Comparison of ENCODE assay signal across 25 cellular contexts in genomic region chr4:37627263-37627662, GRCh38.
"Had no signal": no experiment of that assay in that cellular context is flagged by ENCODE, and none has a peak within 500 bp of the region (broad histone marks: within the 10 kb centered on the region; RNA-seq: fewer than 3 reads in every experiment).

No MANE protein-coding gene starts in this region.

- H3K4me1 Mint-ChIP-seq: activated B cell treated with CpG ODN at 0.5 μM for 24 hours; activated CD4-positive, alpha-beta memory T cell treated with anti-CD3 and anti-CD28 coated beads, Interleukin-2, amount 10 ng/mL, durations not matched to agents 7 days and 5 days; activated CD8-positive, alpha-beta memory T cell treated with anti-CD3 and anti-CD28 coated beads, Interleukin-2, amount 10 ng/mL, durations not matched to agents 7 days and 5 days; stimulated activated naive CD8-positive, alpha-beta T cell treated with anti-CD3 and anti-CD28 coated beads, Interleukin-15, amount 100 ng/mL, for 72 hours had no signal

- H3K4me3 ChIP-seq: breast epithelium, coronary artery, esophagus muscularis mucosa, lower lobe of right lung, suprapubic skin had no signal

- H3K4me3 Mint-ChIP-seq: activated B cell treated with CpG ODN at 0.5 μM for 24 hours; activated CD4-positive, alpha-beta memory T cell treated with anti-CD3 and anti-CD28 coated beads, Interleukin-2, amount 10 ng/mL, durations not matched to agents 7 days and 5 days; activated CD8-positive, alpha-beta memory T cell treated with anti-CD3 and anti-CD28 coated beads, Interleukin-2, amount 10 ng/mL, durations not matched to agents 7 days and 5 days; nephron; stimulated activated naive CD8-positive, alpha-beta T cell treated with anti-CD3 and anti-CD28 coated beads, Interleukin-15, amount 100 ng/mL, for 72 hours; T-cell had no signal

- ATAC-seq: activated CD8-positive, alpha-beta memory T cell treated with anti-CD3 and anti-CD28 coated beads, Interleukin-2, amount 10 ng/mL, durations not matched to agents 7 days and 5 days; left cardiac atrium; lower lobe of right lung; right cardiac atrium; stimulated activated naive CD8-positive, alpha-beta T cell treated with anti-CD3 and anti-CD28 coated beads, Interleukin-15, amount 100 ng/mL, for 72 hours; T-cell had no signal

- DNase-seq: activated B cell treated with CpG ODN at 0.5 μM for 24 hours; activated CD4-positive, alpha-beta memory T cell treated with anti-CD3 and anti-CD28 coated beads, Interleukin-2, amount 10 ng/mL, durations not matched to agents 7 days and 5 days; activated CD4-positive, alpha-beta T cell treated with anti-CD3 and anti-CD28 coated beads for 48 hours; activated CD8-positive, alpha-beta memory T cell treated with anti-CD3 and anti-CD28 coated beads, Interleukin-2, amount 10 ng/mL, durations not matched to agents 7 days and 5 days; activated naive CD4-positive, alpha-beta T cell treated with Interleukin-2 at 50 U/mL for 16 hours; anterior cingulate cortex; effector CD4-positive, alpha-beta T cell; hippocampal formation; left cardiac atrium; lower lobe of right lung; occipital lobe; right cardiac atrium; SK-N-SH; small intestine; stimulated activated CD4-positive, alpha-beta T cell treated with anti-CD3 and anti-CD28 coated beads, Interleukin-15, amount 100 ng/mL, for 24 hours; stimulated activated CD4-positive, alpha-beta T cell treated with anti-CD3 and anti-CD28 coated beads, Interleukin-2, amount 100 ng/mL, for 48 hours; stimulated activated naive CD8-positive, alpha-beta T cell treated with anti-CD3 and anti-CD28 coated beads, Interleukin-15, amount 100 ng/mL, for 72 hours; T-cell; trophoblast cell had no signal

- H3K36me3 ChIP-seq: breast epithelium had no signal

- H3K9me3 Mint-ChIP-seq: activated B cell treated with CpG ODN at 0.5 μM for 24 hours; activated CD4-positive, alpha-beta memory T cell treated with anti-CD3 and anti-CD28 coated beads, Interleukin-2, amount 10 ng/mL, durations not matched to agents 7 days and 5 days; activated T-helper 2 cell treated with anti-CD3 and anti-CD28 coated beads, Interferon-gamma antibody, Interleukin-2, Interleukin-4, amounts not matched to agents 10 μg/mL and 5 μg/mL and 100 μg/mL, durations not matched to agents 14 hours and 24 hours and 36 hours; nephron; stimulated activated naive CD8-positive, alpha-beta T cell treated with anti-CD3 and anti-CD28 coated beads, Interleukin-15, amount 100 ng/mL, for 72 hours; T-cell had no signal

- H3K27ac Mint-ChIP-seq: activated B cell treated with CpG ODN at 0.5 μM for 24 hours; activated CD4-positive, alpha-beta memory T cell treated with anti-CD3 and anti-CD28 coated beads, Interleukin-2, amount 10 ng/mL, durations not matched to agents 7 days and 5 days; activated CD8-positive, alpha-beta memory T cell treated with anti-CD3 and anti-CD28 coated beads, Interleukin-2, amount 10 ng/mL, durations not matched to agents 7 days and 5 days; activated T-helper 2 cell treated with anti-CD3 and anti-CD28 coated beads, Interferon-gamma antibody, Interleukin-2, Interleukin-4, amounts not matched to agents 10 μg/mL and 5 μg/mL and 100 μg/mL, durations not matched to agents 14 hours and 24 hours and 36 hours; nephron; stimulated activated naive CD8-positive, alpha-beta T cell treated with anti-CD3 and anti-CD28 coated beads, Interleukin-15, amount 100 ng/mL, for 72 hours had no signal

- H3K9me3 ChIP-seq: breast epithelium, esophagus muscularis mucosa, lower lobe of right lung, SK-N-SH, suprapubic skin had no signal

- H3K4me1 ChIP-seq: breast epithelium had no signal

- H3K4me2 ChIP-seq: SK-N-SH had no signal

- H3K27me3 Mint-ChIP-seq: activated B cell treated with CpG ODN at 0.5 μM for 24 hours; activated CD4-positive, alpha-beta memory T cell treated with anti-CD3 and anti-CD28 coated beads, Interleukin-2, amount 10 ng/mL, durations not matched to agents 7 days and 5 days; activated CD8-positive, alpha-beta memory T cell treated with anti-CD3 and anti-CD28 coated beads, Interleukin-2, amount 10 ng/mL, durations not matched to agents 7 days and 5 days; stimulated activated naive CD8-positive, alpha-beta T cell treated with anti-CD3 and anti-CD28 coated beads, Interleukin-15, amount 100 ng/mL, for 72 hours; T-cell had no signal

- H3K27me3 ChIP-seq: breast epithelium, esophagus muscularis mucosa, suprapubic skin had no signal

- H3K9me2 ChIP-seq: SK-N-SH had no signal

- H3K27ac ChIP-seq: breast epithelium, coronary artery, esophagus muscularis mucosa, lower lobe of right lung, suprapubic skin had no signal
